14 cellular contexts compared by ENCODE assay signal in the genomic region with DNA sequence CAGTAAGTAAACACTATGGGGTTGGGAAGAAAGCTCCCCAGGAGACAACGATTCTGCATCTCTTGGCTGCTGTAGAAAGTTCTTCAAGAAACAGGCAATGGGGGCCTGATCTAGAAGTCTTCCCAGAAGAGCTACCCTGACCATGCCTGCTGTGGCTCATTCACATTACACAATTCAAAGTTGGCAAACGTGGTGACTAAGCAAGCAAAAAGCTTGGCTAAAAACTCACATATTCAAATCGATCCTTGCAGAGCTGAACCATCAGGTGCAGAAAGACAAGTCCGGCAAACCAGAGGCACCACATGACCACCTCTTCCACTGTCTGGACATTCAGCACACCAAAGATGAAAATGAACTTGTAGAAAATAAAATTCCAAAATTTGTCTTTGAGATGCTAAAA. TPM values are rescaled to one million over a fixed set of nuclear protein-coding genes. Genes with fewer than 3 reads are reported as not detected.
DNase-seq lines count a peak whose midpoint lies in the region; ATAC-seq and TF ChIP-seq lines count a peak whose summit lies in the region.
"Had no signal": no experiment of that assay in that cellular context is flagged by ENCODE, and none has a peak within 500 bp of the region (broad histone marks: within the 10 kb centered on the region; RNA-seq: fewer than 3 reads in every experiment).

No MANE protein-coding gene starts in this region.

- ATAC-seq in RWPE2 (ENCODE audit: low read depth), result peak; percentile 93
- ATAC-seq in HG03135 (IDR thresholded peaks at IDR 0.05; ENCODE audit: unreplicated experiment), result no peak
- ATAC-seq: activated CD8-positive, alpha-beta T cell treated with anti-CD3 and anti-CD28 coated beads for 36 hours had no signal

- H3K27me3 ChIP-seq in RWPE2 (ENCODE audit: insufficient read depth, poor library complexity, severe bottlenecking), result no peaks in the 10 kb centered on the region

- peaks cover 6% of the 10 kb centered on the region for H3K4me1 ChIP-seq in RWPE2 (ENCODE audit: insufficient read depth, poor library complexity, severe bottlenecking)

- intact Hi-C loops in posterior cingulate gyrus (cut with DNase I), result no loop called here

- TF ChIP-seq CTCF in RWPE2 (IDR thresholded peaks at IDR 0.05; ENCODE audit: poor library complexity, severe bottlenecking), result no peak

- H3K9me3 ChIP-seq in RWPE2 (ENCODE audit: severe bottlenecking), result no peaks in the 10 kb centered on the region
- H3K9me3 ChIP-seq: thoracic aorta had no signal

- peaks cover 65% of the 10 kb centered on the region for H3K36me3 ChIP-seq in RWPE2 (ENCODE audit: low read depth)

- peak; percentile 30 for DNase-seq in HCEC 1CT
- no peak for DNase-seq in RWPE2 (ENCODE audit: low spot score)
- peak; percentile 62 for DNase-seq in fibroblast of peridontal ligament (ENCODE audit: extremely low read depth)
- peak; percentile 85 for DNase-seq in renal cortical epithelial cell (ENCODE audit: low read depth)
- no peak for DNase-seq in islet precursor cell
- no peak for DNase-seq in GM19240 (ENCODE audit: insufficient read length, low spot score)
- DNase-seq in posterior cingulate gyrus, result no peak
- DNase-seq: activated CD8-positive, alpha-beta T cell treated with anti-CD3 and anti-CD28 coated beads for 36 hours; DMS 273 treated with DMSO at 0.1 percent for 48 hours; MM.1S; NCI-H2227 treated with DMSO at 0.1 percent for 48 hours; T1000 had no signal

- no peak overlapping the region for H3K4me3 ChIP-seq in RWPE2 (ENCODE audit: severe bottlenecking)
- H3K4me3 ChIP-seq: thoracic aorta had no signal

- H3K27ac ChIP-seq in RWPE2 (ENCODE audit: poor library complexity, severe bottlenecking), result peak overlapping the region; percentile 17
- H3K27ac ChIP-seq: thoracic aorta had no signal

RNA-seq across cellular contexts. Expression of gene AMFR, which starts 16.1 kb away (rescaled TPM):
- total RNA-seq in renal cortical epithelial cell, result 289 and 415 TPM in 2 replicates

RNA-seq across cellular contexts. Expression of gene NUDT21, which starts 41.9 kb away (rescaled TPM):
- 82.8 and 111 TPM in 2 replicates for total RNA-seq in renal cortical epithelial cell

RNA-seq across cellular contexts. Expression of gene OGFOD1, which starts 42.2 kb away (rescaled TPM):
- total RNA-seq in renal cortical epithelial cell, result 83.5 and 140 TPM in 2 replicates

Comparison
In these comparisons a context has a peak if more than half of its experiments do, and no peak if none do; other contexts are left out.
1. DNase-seq: peak in HCEC 1CT (single experiment), fibroblast of peridontal ligament (single experiment) and renal cortical epithelial cell (single experiment); none in RWPE2 (single experiment), islet precursor cell (single experiment), GM19240 (single experiment) and posterior cingulate gyrus (0 of 10).